26 cellular contexts compared by ENCODE assay signal in the genomic region with DNA sequence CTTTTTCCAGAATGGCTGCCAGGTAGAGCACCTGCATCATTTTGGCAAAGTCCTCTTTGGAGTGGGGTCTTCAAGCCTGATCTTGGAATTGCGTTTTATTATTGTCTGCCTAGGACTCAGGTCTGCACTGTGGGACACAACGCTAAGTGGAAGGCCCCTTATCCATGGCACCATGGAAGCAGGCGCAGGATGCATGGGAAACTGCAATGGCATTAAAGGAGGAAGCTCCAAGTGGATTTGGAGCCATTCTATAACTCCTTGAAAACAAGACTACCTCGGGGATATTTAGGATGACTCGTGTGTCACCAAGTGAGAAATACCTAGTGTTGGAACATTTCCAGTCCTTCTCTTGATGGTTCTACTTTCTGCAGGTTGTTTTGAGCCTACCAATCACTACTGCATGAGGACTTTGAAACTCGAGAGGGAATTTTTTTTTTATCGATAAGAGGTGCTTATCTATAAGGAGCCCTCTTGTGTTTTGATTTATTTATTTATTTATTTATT.
"Had no signal": no experiment of that assay in that cellular context is flagged by ENCODE, and none has a peak within 500 bp of the region (broad histone marks: within the 10 kb centered on the region; RNA-seq: fewer than 3 reads in every experiment).

No MANE protein-coding gene starts in this region.

- DNase-seq: activated CD4-positive, alpha-beta memory T cell treated with anti-CD3 and anti-CD28 coated beads for 36 hours; activated CD4-positive, alpha-beta T cell treated with anti-CD3 and anti-CD28 coated beads for 1 hour; activated CD4-positive, alpha-beta T cell treated with anti-CD3 and anti-CD28 coated beads for 48 hours; activated CD4-positive, CD25-positive, alpha-beta regulatory T cell; activated CD8-positive, alpha-beta memory T cell treated with anti-CD3 and anti-CD28 coated beads, Interleukin-2, amount 50 U/mL, for 4 hours; activated effector memory CD4-positive, alpha-beta T cell treated with anti-CD3 and anti-CD28 coated beads, Interleukin-2, amount 50 U/mL, for 16 hours; activated naive CD4-positive, alpha-beta T cell; activated naive CD4-positive, alpha-beta T cell treated with anti-CD3 and anti-CD28 coated beads, Interleukin-2, amount 50 U/mL, for 16 hours; activated naive CD8-positive, alpha-beta T cell treated with anti-CD3 and anti-CD28 coated beads for 36 hours; activated T-cell treated with anti-CD3 and anti-CD28 coated beads for 4 hours; activated T-cell treated with anti-CD3 and anti-CD28 coated beads, Interleukin-2, amount 50 U/mL, for 4 hours; amniotic stem cell; aorta; brain microvascular endothelial cell; central memory CD4-positive, alpha-beta T cell; KG1; NCI-H1105; NCI-H1417 treated with DMSO at 0.1 percent for 48 hours; NCI-H187 treated with DMSO at 0.1 percent for 48 hours; NCI-H2081; NCI-H2171; NCI-H524; NCI-H69; Right ventricle myocardium superior; T1000; WERI-Rb-1 had no signal

- ATAC-seq: activated T-cell treated with anti-CD3 and anti-CD28 coated beads, Interleukin-2, amount 50 U/mL, for 4 hours had no signal

- H3K4me3 Mint-ChIP-seq: activated CD4-positive, alpha-beta memory T cell treated with anti-CD3 and anti-CD28 coated beads for 36 hours; activated naive CD8-positive, alpha-beta T cell treated with anti-CD3 and anti-CD28 coated beads for 36 hours; activated T-cell treated with anti-CD3 and anti-CD28 coated beads, Interleukin-2, amount 50 U/mL, for 4 hours had no signal

- H3K27ac Mint-ChIP-seq: activated CD4-positive, alpha-beta memory T cell treated with anti-CD3 and anti-CD28 coated beads for 36 hours; activated naive CD8-positive, alpha-beta T cell treated with anti-CD3 and anti-CD28 coated beads for 36 hours had no signal

- H3K4me1 Mint-ChIP-seq: activated naive CD8-positive, alpha-beta T cell treated with anti-CD3 and anti-CD28 coated beads for 36 hours had no signal

- H3K27me3 Mint-ChIP-seq: activated CD4-positive, alpha-beta memory T cell treated with anti-CD3 and anti-CD28 coated beads for 36 hours; activated naive CD8-positive, alpha-beta T cell treated with anti-CD3 and anti-CD28 coated beads for 36 hours had no signal

- H3K9me3 Mint-ChIP-seq: activated CD4-positive, alpha-beta memory T cell treated with anti-CD3 and anti-CD28 coated beads for 36 hours; activated naive CD8-positive, alpha-beta T cell treated with anti-CD3 and anti-CD28 coated beads for 36 hours; activated T-cell treated with anti-CD3 and anti-CD28 coated beads, Interleukin-2, amount 50 U/mL, for 4 hours had no signal
